ENCODE assay signal across 8 cellular contexts in genomic region chr14:50085570-50086315, GRCh38. TPM values are rescaled to one million over a fixed set of nuclear protein-coding genes. Genes with fewer than 3 reads are reported as not detected.
DNase-seq lines count a peak whose midpoint lies in the region; ATAC-seq and TF ChIP-seq lines count a peak whose summit lies in the region.

No MANE protein-coding gene starts in this region.

- no peaks in the 10 kb centered on the region for H3K9me3 ChIP-seq in DOHH2 (ENCODE audit: control insufficient read depth, insufficient read depth, low read length)

- H3K4me3 ChIP-seq in DOHH2 (ENCODE audit: low read length) (peak overlapping the region; percentile 38), astrocyte of the spinal cord (ENCODE audit: low read depth, low read length) (no peak overlapping the region)

- H3K9me2 ChIP-seq in DOHH2 (replicated peaks; ENCODE audit: control insufficient read depth, low read length), result no peaks in the 10 kb centered on the region

- no peaks in the 10 kb centered on the region for H3K79me2 ChIP-seq in DOHH2 (ENCODE audit: control insufficient read depth, low read length)

- in situ Hi-C loops in astrocyte of the spinal cord (cut with HindIII; ENCODE audit: low sequenced_read_pairs), result no loop called here

- TF ChIP-seq CTCF in DOHH2 (IDR thresholded peaks at IDR 0.05; ENCODE audit: low read depth, low read length, poor library complexity, severe bottlenecking), result no peak
- no peak for TF ChIP-seq CTCF in astrocyte of the spinal cord (IDR thresholded peaks at IDR 0.05; ENCODE audit: low read depth, low read length)

- intact Hi-C loops in left colon (cut with DNase I, micrococcal nuclease), result loop anchor here in 1 of 2 donors (10.0 kb wide), 1 partner anchor 61 kb away; no protein-coding TSS in a partner anchor

- peak overlapping the region; percentile 39 for H3K27ac ChIP-seq in DOHH2 (ENCODE audit: low read depth, low read length)

- H3K36me3 ChIP-seq in DOHH2 (ENCODE audit: control insufficient read depth, low read length), result no peaks in the 10 kb centered on the region; the same call in 1 of the 2 replicates

- peak; percentile 50 for DNase-seq in astrocyte of the spinal cord (ENCODE audit: low read depth, low spot score)
- DNase-seq in stimulated activated CD8-positive, alpha-beta memory T cell treated with anti-CD3 and anti-CD28 coated beads, Interleukin-4, amount 100 ng/mL, for 48 hours, result peak; percentile 66
- no peak for DNase-seq in GDM1 (lab: John Stamatoyannopoulos, UW)
- DNase-seq in left colon, result no peak
- no peak for DNase-seq in NCI-H524 treated with DMSO at 0.1 percent for 48 hours (lab: John Stamatoyannopoulos, UW)

- H3K4me1 ChIP-seq in DOHH2 (ENCODE audit: control insufficient read depth, low read length), result peaks cover 61% of the 10 kb centered on the region

- no peaks in the 10 kb centered on the region for H4K20me1 ChIP-seq in DOHH2 (ENCODE audit: control insufficient read depth, insufficient read depth, low read depth, low read length)

- peak overlapping the region; percentile 48 for H3K4me2 ChIP-seq in DOHH2 (ENCODE audit: low read length)

- no peaks in the 10 kb centered on the region for H3K27me3 ChIP-seq in DOHH2 (ENCODE audit: control insufficient read depth, low read length)

- peak; percentile 36 for ATAC-seq in GM19463 (IDR thresholded peaks at IDR 0.05; ENCODE audit: unreplicated experiment)
- peak; percentile 58 for ATAC-seq in HG03460 (IDR thresholded peaks at IDR 0.05; ENCODE audit: unreplicated experiment)
- ATAC-seq in left colon, result no peak

- H3F3A ChIP-seq in DOHH2 (ENCODE audit: control insufficient read depth, insufficient read depth), result 0 out of 2 replicates have a peak, but pooled peaks cover 3% of the 10 kb centered on the region

RNA-seq across cellular contexts. Expression of gene VCPKMT, which starts 30.6 kb away (rescaled TPM):
- total RNA-seq in left colon, result 1 to 10 TPM; 4.3 to 5.4 TPM

Comparison
In these comparisons a context has a peak if more than half of its experiments do, and no peak if none do; other contexts are left out.
1. DNase-seq: peak in astrocyte of the spinal cord (single experiment) and stimulated activated CD8-positive, alpha-beta memory T cell treated with anti-CD3 and anti-CD28 coated beads, Interleukin-4, amount 100 ng/mL, for 48 hours (single experiment); none in GDM1 (single experiment), left colon (0 of 2) and NCI-H524 treated with DMSO at 0.1 percent for 48 hours (single experiment).